ENCODE assay signal across 8 cellular contexts in the genomic region with DNA sequence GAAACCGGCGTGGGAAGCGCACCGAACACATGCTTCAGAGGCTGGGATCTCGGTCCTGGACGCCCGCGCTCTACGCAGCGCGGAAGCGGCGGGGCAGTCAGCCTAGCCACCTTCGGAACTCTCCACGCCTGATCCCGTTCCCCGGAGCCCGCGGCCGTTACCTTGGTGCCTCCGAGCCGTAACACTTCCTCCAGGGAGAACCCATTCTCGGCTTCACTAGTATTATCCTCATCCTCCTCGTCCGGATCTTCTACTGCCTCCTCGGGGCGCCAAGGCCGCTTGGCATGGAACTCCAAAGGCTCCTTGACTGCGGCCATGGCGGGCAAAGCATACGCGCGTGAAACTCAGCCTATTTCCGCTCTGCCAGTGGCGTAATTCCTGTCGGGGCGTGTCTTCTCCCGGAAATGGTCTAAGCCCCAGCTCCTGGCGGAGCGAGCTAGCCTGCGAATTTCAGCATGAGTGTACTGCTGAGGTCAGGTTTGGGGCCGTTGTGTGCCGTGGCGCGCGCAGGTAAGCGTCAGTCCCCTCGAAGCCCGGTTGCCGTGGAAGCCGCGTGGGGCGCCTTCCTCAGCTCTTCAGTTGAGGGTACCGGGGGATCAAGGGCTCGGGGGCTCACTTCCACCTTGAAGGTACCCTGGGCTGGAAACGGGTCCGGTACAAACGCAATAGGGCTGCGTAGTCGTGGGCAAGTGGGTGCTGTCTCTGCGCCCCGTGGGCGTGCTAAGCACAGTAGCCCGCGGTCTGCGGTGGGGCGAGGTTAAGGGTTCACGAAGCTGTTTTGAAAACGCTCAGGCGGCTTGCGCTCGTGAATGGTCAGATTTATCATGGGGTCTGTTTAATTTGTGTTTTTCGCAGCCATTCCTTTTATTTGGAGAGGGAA. TPM values are rescaled to one million over a fixed set of nuclear protein-coding genes. Genes with fewer than 3 reads are reported as not detected.
A peak's percentile ranks its signal among the peaks of the same experiment; 100 is the strongest.
DNase-seq lines count a peak whose midpoint lies in the region; ATAC-seq and TF ChIP-seq lines count a peak whose summit lies in the region.

A gene with protein sequence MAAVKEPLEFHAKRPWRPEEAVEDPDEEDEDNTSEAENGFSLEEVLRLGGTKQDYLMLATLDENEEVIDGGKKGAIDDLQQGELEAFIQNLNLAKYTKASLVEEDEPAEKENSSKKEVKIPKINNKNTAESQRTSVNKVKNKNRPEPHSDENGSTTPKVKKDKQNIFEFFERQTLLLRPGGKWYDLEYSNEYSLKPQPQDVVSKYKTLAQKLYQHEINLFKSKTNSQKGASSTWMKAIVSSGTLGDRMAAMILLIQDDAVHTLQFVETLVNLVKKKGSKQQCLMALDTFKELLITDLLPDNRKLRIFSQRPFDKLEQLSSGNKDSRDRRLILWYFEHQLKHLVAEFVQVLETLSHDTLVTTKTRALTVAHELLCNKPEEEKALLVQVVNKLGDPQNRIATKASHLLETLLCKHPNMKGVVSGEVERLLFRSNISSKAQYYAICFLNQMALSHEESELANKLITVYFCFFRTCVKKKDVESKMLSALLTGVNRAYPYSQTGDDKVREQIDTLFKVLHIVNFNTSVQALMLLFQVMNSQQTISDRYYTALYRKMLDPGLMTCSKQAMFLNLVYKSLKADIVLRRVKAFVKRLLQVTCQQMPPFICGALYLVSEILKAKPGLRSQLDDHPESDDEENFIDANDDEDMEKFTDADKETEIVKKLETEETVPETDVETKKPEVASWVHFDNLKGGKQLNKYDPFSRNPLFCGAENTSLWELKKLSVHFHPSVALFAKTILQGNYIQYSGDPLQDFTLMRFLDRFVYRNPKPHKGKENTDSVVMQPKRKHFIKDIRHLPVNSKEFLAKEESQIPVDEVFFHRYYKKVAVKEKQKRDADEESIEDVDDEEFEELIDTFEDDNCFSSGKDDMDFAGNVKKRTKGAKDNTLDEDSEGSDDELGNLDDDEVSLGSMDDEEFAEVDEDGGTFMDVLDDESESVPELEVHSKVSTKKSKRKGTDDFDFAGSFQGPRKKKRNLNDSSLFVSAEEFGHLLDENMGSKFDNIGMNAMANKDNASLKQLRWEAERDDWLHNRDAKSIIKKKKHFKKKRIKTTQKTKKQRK (minus strand): TSS at position 346 of the 880 bp plus-strand sequence. CDS start 29 bp downstream, at position 317.
A gene with protein sequence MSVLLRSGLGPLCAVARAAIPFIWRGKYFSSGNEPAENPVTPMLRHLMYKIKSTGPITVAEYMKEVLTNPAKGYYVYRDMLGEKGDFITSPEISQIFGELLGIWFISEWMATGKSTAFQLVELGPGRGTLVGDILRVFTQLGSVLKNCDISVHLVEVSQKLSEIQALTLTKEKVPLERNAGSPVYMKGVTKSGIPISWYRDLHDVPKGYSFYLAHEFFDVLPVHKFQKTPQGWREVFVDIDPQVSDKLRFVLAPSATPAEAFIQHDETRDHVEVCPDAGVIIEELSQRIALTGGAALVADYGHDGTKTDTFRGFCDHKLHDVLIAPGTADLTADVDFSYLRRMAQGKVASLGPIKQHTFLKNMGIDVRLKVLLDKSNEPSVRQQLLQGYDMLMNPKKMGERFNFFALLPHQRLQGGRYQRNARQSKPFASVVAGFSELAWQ (plus strand): TSS at position 408 of the 880 bp plus-strand sequence. CDS start 48 bp downstream, at position 456.

- POLR2A ChIA-PET in CD4-positive, alpha-beta T cell (lab: Charles Lee) = interaction anchor here (0.7 to 2.2 kb wide), 18 partner anchors 9 to 1520 kb away, joined by 3 to 26 read pairs (median 4); a partner anchor contains a TSS
- POLR2A ChIA-PET in activated CD8-positive, alpha-beta T cell treated with anti-CD3 and anti-CD28 coated beads for 36 hours (lab: Charles Lee) = interaction anchor here (0.6 to 2.2 kb wide), 13 partner anchors 9 to 145 kb away, joined by 3 to 9 read pairs (median 4); a partner anchor contains a TSS

- H3K9me3 Mint-ChIP-seq in CD4-positive, alpha-beta T cell = no peaks in the 10 kb centered on the region
- H3K9me3 Mint-ChIP-seq in activated CD8-positive, alpha-beta T cell treated with anti-CD3 and anti-CD28 coated beads for 36 hours = no peaks in the 10 kb centered on the region

- H3K9me3 ChIP-seq in CD4-positive, alpha-beta T cell (ENCODE audit: control insufficient read depth, low read length) = no peaks in the 10 kb centered on the region
- no peaks in the 10 kb centered on the region for H3K9me3 ChIP-seq in effector memory CD4-positive, alpha-beta T cell (ENCODE audit: control insufficient read depth, low read length)

- intact Hi-C loops in CD4-positive, alpha-beta T cell (cut with DNase I, micrococcal nuclease) = loop anchor here (2.0 to 5.0 kb wide), 6 partner anchors 34 to 264 kb away; a partner anchor contains a TSS
- intact Hi-C loops in activated CD8-positive, alpha-beta T cell treated with anti-CD3 and anti-CD28 coated beads for 36 hours (cut with micrococcal nuclease) = loop anchor here (5.0 kb wide), 1 partner anchor 34 kb away; a partner anchor contains a TSS

- no peaks in the 10 kb centered on the region for H3K27me3 Mint-ChIP-seq in CD4-positive, alpha-beta T cell
- H3K27me3 Mint-ChIP-seq in activated CD8-positive, alpha-beta T cell treated with anti-CD3 and anti-CD28 coated beads for 36 hours = no peaks in the 10 kb centered on the region

- peaks cover 20% of the 10 kb centered on the region for H3K4me1 ChIP-seq in effector memory CD4-positive, alpha-beta T cell (ENCODE audit: control insufficient read depth, insufficient read depth, low read length, poor library complexity, severe bottlenecking)

- ATAC-seq in CD4-positive, alpha-beta T cell (ENCODE audit: poor library complexity) = peak; percentile 88
- peak; percentile 93 for ATAC-seq in GM19438 (IDR thresholded peaks at IDR 0.05; ENCODE audit: low read depth, unreplicated experiment)
- ATAC-seq in HG03571 (IDR thresholded peaks at IDR 0.05; ENCODE audit: unreplicated experiment) = peak; percentile 94
- ATAC-seq in activated CD8-positive, alpha-beta T cell treated with anti-CD3 and anti-CD28 coated beads for 36 hours = peak; percentile 95

- CTCF ChIA-PET in CD4-positive, alpha-beta T cell (lab: Charles Lee) = interaction anchor here (0.6 to 1.4 kb wide), 3 partner anchors 30 to 94 kb away, joined by 3 to 5 read pairs (median 4); no protein-coding TSS in a partner anchor
- CTCF ChIA-PET in activated CD8-positive, alpha-beta T cell treated with anti-CD3 and anti-CD28 coated beads for 36 hours (lab: Charles Lee) = interaction anchor here (1.0 to 1.6 kb wide), 3 partner anchors 35 to 75 kb away, joined by 3 to 8 read pairs (median 3); a partner anchor contains a TSS

- H3K36me3 ChIP-seq in effector memory CD4-positive, alpha-beta T cell (ENCODE audit: control insufficient read depth, insufficient read depth, low read length) = peaks cover 18% of the 10 kb centered on the region

- H3K27me3 ChIP-seq in CD4-positive, alpha-beta T cell (ENCODE audit: control insufficient read depth, insufficient read depth, low read length) = no peaks in the 10 kb centered on the region
- H3K27me3 ChIP-seq in effector memory CD4-positive, alpha-beta T cell (replicated peaks; ENCODE audit: control insufficient read depth, insufficient read depth, low read length, poor library complexity, severe bottlenecking) = no peaks in the 10 kb centered on the region

- peak within 1 kb of the TSS; percentile 85 for H3K27ac ChIP-seq in CD4-positive, alpha-beta T cell (ENCODE audit: low read depth, low read length)
- peak within 1 kb of the TSS; percentile 92 for H3K27ac ChIP-seq in effector memory CD4-positive, alpha-beta T cell (ENCODE audit: insufficient read depth, low read length, poor library complexity, severe bottlenecking)

- no peak within 1 kb of the TSS for H3K27ac Mint-ChIP-seq in CD4-positive, alpha-beta T cell
- no peak within 1 kb of the TSS for H3K27ac Mint-ChIP-seq in activated CD8-positive, alpha-beta T cell treated with anti-CD3 and anti-CD28 coated beads for 36 hours

- peaks cover 37% of the 10 kb centered on the region for H3K4me1 Mint-ChIP-seq in CD4-positive, alpha-beta T cell (ENCODE audit: low read depth)
- H3K4me1 Mint-ChIP-seq in activated CD8-positive, alpha-beta T cell treated with anti-CD3 and anti-CD28 coated beads for 36 hours (ENCODE audit: low read depth) = peaks cover 31% of the 10 kb centered on the region

- DNase-seq in CD4-positive, alpha-beta T cell = peak; percentile 75 to 84 (median 80)
- DNase-seq in NCI-H774 (lab: John Stamatoyannopoulos, UW) (peak; percentile 86), lung microvascular endothelial cell (ENCODE audit: low read depth in 2 of 2) (peak; percentile 95)
- DNase-seq in activated CD8-positive, alpha-beta T cell treated with anti-CD3 and anti-CD28 coated beads for 36 hours = peak; percentile 95
- DNase-seq in effector memory CD4-positive, alpha-beta T cell = peak; percentile 76 to 83 (median 82)
- peak; percentile 81 to 91 (median 84) for DNase-seq in stimulated activated CD4-positive, alpha-beta T cell treated with anti-CD3 and anti-CD28 coated beads, TNF-alpha, amount 100 ng/mL, for 48 hours (ENCODE audit: low read depth in 3 of 3)

- H3K4me3 ChIP-seq in effector memory CD4-positive, alpha-beta T cell (ENCODE audit: insufficient read depth, low read depth, low read length, poor library complexity, severe bottlenecking) = peak within 1 kb of the TSS; percentile 71

- peaks cover 48% of the 10 kb centered on the region for H3K36me3 Mint-ChIP-seq in CD4-positive, alpha-beta T cell (ENCODE audit: low read depth)
- peaks cover 35% of the 10 kb centered on the region for H3K36me3 Mint-ChIP-seq in activated CD8-positive, alpha-beta T cell treated with anti-CD3 and anti-CD28 coated beads for 36 hours (ENCODE audit: low read depth)

- no peak for TF ChIP-seq CTCF in CD4-positive, alpha-beta T cell (IDR thresholded peaks at IDR 0.05)
- no peak for TF ChIP-seq CTCF in activated CD8-positive, alpha-beta T cell treated with anti-CD3 and anti-CD28 coated beads for 36 hours (IDR thresholded peaks at IDR 0.05)

- H3K4me3 Mint-ChIP-seq in CD4-positive, alpha-beta T cell = no peak within 1 kb of the TSS
- no peak within 1 kb of the TSS for H3K4me3 Mint-ChIP-seq in activated CD8-positive, alpha-beta T cell treated with anti-CD3 and anti-CD28 coated beads for 36 hours

RNA-seq across cellular contexts. Expression of the first gene that starts in this region (rescaled TPM):
- total RNA-seq in CD4-positive, alpha-beta T cell = 100 to 1,000 TPM in 1 of 2 experiments, 10 to 100 TPM in 1; 92.3 to 102 TPM
- 10 to 100 TPM; 69.2 to 78.6 TPM for total RNA-seq in activated CD8-positive, alpha-beta T cell treated with anti-CD3 and anti-CD28 coated beads for 36 hours
- 22.0 and 38.7 TPM in 2 replicates for total RNA-seq in lung microvascular endothelial cell

RNA-seq across cellular contexts. Expression of the second gene that starts in this region (rescaled TPM):
- total RNA-seq in CD4-positive, alpha-beta T cell = 10 to 100 TPM; 21.4 to 24.1 TPM
- 10 to 100 TPM; 18.4 to 22.5 TPM for total RNA-seq in activated CD8-positive, alpha-beta T cell treated with anti-CD3 and anti-CD28 coated beads for 36 hours
- 5.8 and 6.3 TPM in 2 replicates for total RNA-seq in lung microvascular endothelial cell

Comparison
In these comparisons a context has a peak if more than half of its experiments do, and no peak if none do; other contexts are left out.
1. Peak in every context shown above with its lines: DNase-seq, ATAC-seq, H3K4me3 ChIP-seq and H3K27ac ChIP-seq.